Comparison of ENCODE assay signal across 8 cellular contexts in the genomic region with DNA sequence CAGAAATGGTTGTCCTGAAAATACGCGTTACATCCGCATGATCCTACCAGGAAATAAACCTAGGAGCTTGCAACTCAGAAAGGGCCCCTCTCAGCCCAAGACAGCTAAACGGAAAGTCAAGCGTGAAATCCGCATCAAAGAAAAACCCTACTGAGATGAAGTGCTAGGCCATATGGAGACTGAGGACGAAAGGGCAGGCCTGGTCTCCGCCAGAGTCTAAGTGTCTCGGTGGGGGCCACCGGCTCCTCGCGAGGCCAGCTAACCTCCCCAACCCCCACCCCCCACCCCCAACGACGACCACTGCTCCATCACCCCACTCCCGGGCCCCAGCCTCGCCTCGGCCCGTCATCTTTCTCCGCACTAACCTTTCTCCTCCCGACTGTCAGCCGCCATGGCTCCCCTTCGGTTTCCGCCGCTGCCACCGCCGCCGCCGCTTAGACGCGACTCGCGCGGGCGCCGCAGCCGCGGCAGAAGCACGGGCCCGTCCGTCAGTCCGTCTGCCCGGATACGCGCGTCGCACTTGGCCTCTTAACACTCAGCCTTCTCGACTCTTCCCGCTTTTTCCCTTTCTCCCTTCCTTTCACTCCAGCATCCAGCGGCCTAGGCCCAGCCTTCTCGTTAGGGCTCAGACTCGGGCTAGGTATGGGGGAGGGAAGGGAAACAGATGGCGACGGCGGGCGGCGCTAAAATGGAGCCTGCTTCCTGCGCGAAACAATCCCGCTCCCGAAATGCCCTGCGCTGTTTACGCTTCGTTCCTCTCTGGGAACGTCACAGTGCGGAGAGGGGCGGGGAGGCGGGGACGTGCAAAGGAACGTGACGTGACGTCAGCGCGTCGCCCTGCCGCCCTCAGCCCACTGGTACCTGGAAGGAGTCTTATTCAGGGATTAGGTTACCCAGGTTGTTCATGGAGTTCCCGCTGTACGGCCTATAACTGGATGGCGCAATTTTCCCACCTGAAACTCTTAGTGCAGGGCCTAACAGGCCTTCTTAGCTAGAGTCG. TPM values are rescaled to one million over a fixed set of nuclear protein-coding genes. Genes with fewer than 3 reads are reported as not detected.
DNase-seq lines count a peak whose midpoint lies in the region; ATAC-seq and TF ChIP-seq lines count a peak whose summit lies in the region.

A gene (minus strand): TSS at position 730 of the 1,000 bp plus-strand sequence. CDS start 337 bp downstream, at position 393.

- DNase-seq in GM13976 (ENCODE audit: low spot score), result peak; percentile 94
- peak; percentile 96 for DNase-seq in NCI-H146 treated with DMSO at 0.1 percent for 48 hours (lab: John Stamatoyannopoulos, UW; ENCODE audit: unreplicated experiment)
- DNase-seq in amniotic epithelial cell (ENCODE audit: low read depth), result peak; percentile 96
- peak; percentile 96 to 98 for DNase-seq in heart right ventricle
- DNase-seq in posterior cingulate gyrus, result peak; percentile 95 to 99 (median 97)
- DNase-seq in upper lobe of left lung, result peak; percentile 96 to 97

- intact Hi-C loops in T-helper 1 cell treated with Interleukin-12 subunit alpha and Interleukin-12 subunit beta and Interleukin-4 antibody, amounts not matched to agents 30 ng/mL and 1 ng/mL, for 36 hours (cut with micrococcal nuclease), result loop anchor here (1.0 to 10.0 kb wide), 7 partner anchors 10 to 1415 kb away; a partner anchor contains a TSS
- intact Hi-C loops in heart right ventricle (cut with DNase I), result loop anchor here in 1 of 10 donors (10.0 kb wide), 1 partner anchor 805 kb away; a partner anchor contains a TSS
- intact Hi-C loops in posterior cingulate gyrus (cut with DNase I), result no loop called here

- in situ Hi-C loops in GM13976 (cut with MboI; ENCODE audit: low sequenced_read_pairs, unreplicated experiment), result no loop called here

- no peaks in the 10 kb centered on the region for H3K36me3 ChIP-seq in heart right ventricle
- H3K36me3 ChIP-seq in upper lobe of left lung, result no peaks in the 10 kb centered on the region

- H3K4me3 ChIP-seq in heart right ventricle, result peak within 1 kb of the TSS; percentile 61 to 94 (median 88)
- H3K4me3 ChIP-seq in upper lobe of left lung, result peak within 1 kb of the TSS; percentile 70 to 83 (median 78)

- no peak for TF ChIP-seq CTCF in GM13976 (IDR thresholded peaks at IDR 0.05; ENCODE audit: borderline replicate concordance, control extremely low read depth, extremely low read depth, insufficient read depth, missing control alignments)
- TF ChIP-seq CTCF in heart right ventricle (IDR thresholded peaks at IDR 0.05), result peak in 1 of 9 donors; percentile 10
- TF ChIP-seq CTCF in upper lobe of left lung (IDR thresholded peaks at IDR 0.05), result peak in 1 of 6 experiments; percentile 19

- 1% methylated on average over 78 to 79 of the region's 79 CpGs for WGBS in heart right ventricle, 2 donors
- 1% methylated on average over 52 to 64 of the region's 79 CpGs for WGBS in upper lobe of left lung, 2 donors

- H3K27ac ChIP-seq in heart right ventricle (peak within 1 kb of the TSS; percentile 90 to 100 (median 96)), upper lobe of left lung (peak within 1 kb of the TSS; percentile 98 to 100 (median 100))

- peak in 1 of 4 donors; percentile 93 for TF ChIP-seq EP300 in upper lobe of left lung (IDR thresholded peaks at IDR 0.05)

- TF ChIP-seq POLR2A in upper lobe of left lung (IDR thresholded peaks at IDR 0.05), result peak in 3 of 4 donors; percentile 88 to 98 (median 97)

- ATAC-seq in HG02870 (IDR thresholded peaks at IDR 0.05; ENCODE audit: unreplicated experiment) (peak; percentile 93), heart right ventricle (peak; percentile 99 to 100 (median 99)), upper lobe of left lung (ENCODE audit: low FRiP score in 2 of 2) (peak; percentile 99)

- H3K4me1 ChIP-seq in heart right ventricle, result peaks cover 5 to 48% (median 39%) of the 10 kb centered on the region in 9 donors
- peaks cover 26 to 44% (median 31%) of the 10 kb centered on the region in 4 donors for H3K4me1 ChIP-seq in upper lobe of left lung

- H3K27me3 ChIP-seq in heart right ventricle (peaks cover 0 to 6% (median 0%) of the 10 kb centered on the region in 7 donors), upper lobe of left lung (no peaks in the 10 kb centered on the region)

- H3K9me3 ChIP-seq in heart right ventricle, result no peaks in the 10 kb centered on the region
- H3K9me3 ChIP-seq in upper lobe of left lung, result no peaks in the 10 kb centered on the region

RNA-seq across cellular contexts. Expression of the gene that starts here (rescaled TPM):
- 86.0 and 88.6 TPM in 2 replicates for total RNA-seq in T-helper 1 cell treated with Interleukin-12 subunit alpha and Interleukin-12 subunit beta and Interleukin-4 antibody, amounts not matched to agents 30 ng/mL and 1 ng/mL, for 36 hours
- 10 to 100 TPM; 42.4 to 65.0 (median 52.4) TPM for total RNA-seq in heart right ventricle
- polyA plus RNA-seq in heart right ventricle, result 10 to 100 TPM; 19.8 to 45.7 TPM
- 100 to 1,000 TPM in 2 of 6 donors, 10 to 100 TPM in 4; 54.1 to 137 (median 76.3) TPM for total RNA-seq in upper lobe of left lung

Comparison
In these comparisons a context has a peak if more than half of its experiments do, and no peak if none do; other contexts are left out.
1. Peak in every context shown above with its lines: DNase-seq, ATAC-seq, H3K4me3 ChIP-seq and H3K27ac ChIP-seq.